1 cellular context compared by ENCODE assay signal in genomic region chr7:151735854-151736402, GRCh38.
TF ChIP-seq lines count a peak whose summit lies in the region.

No MANE protein-coding gene starts in this region.

TF ChIP-seq in SK-N-SH, 30 proteins besides CTCF, POLR2A, EP300 and RAD21 (continued from another document):
- no peak for TF ChIP-seq RXRA (IDR thresholded peaks at IDR 0.05; ENCODE audit: borderline replicate concordance, low read depth)
